Comparison of ENCODE assay signal across 21 cellular contexts in genomic region chr7:127389321-127389720, GRCh38. TPM values are rescaled to one million over a fixed set of nuclear protein-coding genes. Genes with fewer than 3 reads are reported as not detected.
DNase-seq lines count a peak whose midpoint lies in the region; ATAC-seq and TF ChIP-seq lines count a peak whose summit lies in the region.
"Had no signal": no experiment of that assay in that cellular context is flagged by ENCODE, and none has a peak within 500 bp of the region (broad histone marks: within the 10 kb centered on the region; RNA-seq: fewer than 3 reads in every experiment).

No MANE protein-coding gene starts in this region.

- no peaks in the 10 kb centered on the region for H3K27me3 ChIP-seq in ACC112 (ENCODE audit: insufficient read depth, low read length)
- H3K27me3 ChIP-seq in DND-41 (ENCODE audit: insufficient read depth, low read length, poor library complexity): no peaks in the 10 kb centered on the region
- no peaks in the 10 kb centered on the region for H3K27me3 ChIP-seq in SU-DHL-6 (ENCODE audit: low read length)
- H3K27me3 ChIP-seq: gastrocnemius medialis, spleen, suprapubic skin, vagina had no signal

- H3K4me3 ChIP-seq in ACC112 (ENCODE audit: low read depth, low read length) (0 out of 2 replicates have a peak overlapping the region, but pooled peaks have one; percentile 85), DND-41 (ENCODE audit: low read depth in 1 of 2, low read length in 2 of 2) (no peak overlapping the region; a peak in 1 of 4 replicates), SU-DHL-6 (ENCODE audit: insufficient read depth, low read length, poor library complexity, severe bottlenecking) (no peak overlapping the region)
- H3K4me3 ChIP-seq: gastrocnemius medialis, neural progenitor cell, spleen, suprapubic skin, vagina had no signal

- H3K4me1 ChIP-seq in ACC112 (ENCODE audit: control insufficient read depth, insufficient read depth, low read length, unreplicated experiment): peaks cover 20% of the 10 kb centered on the region
- peaks cover 54% of the 10 kb centered on the region for H3K4me1 ChIP-seq in DND-41 (ENCODE audit: insufficient read depth, low read length)
- H3K4me1 ChIP-seq: neural progenitor cell had no signal

- H3K9me2 ChIP-seq in SU-DHL-6 (replicated peaks; ENCODE audit: insufficient read depth, low read length): no peaks in the 10 kb centered on the region

- H3K27ac Mint-ChIP-seq in central memory CD8-positive, alpha-beta T cell (ENCODE audit: low read depth): no peak overlapping the region
- no peak overlapping the region for H3K27ac Mint-ChIP-seq in endothelial cell (ENCODE audit: unreplicated experiment)
- H3K27ac Mint-ChIP-seq: mesothelial cell of epicardium, neural progenitor cell had no signal

- H4K20me1 ChIP-seq in DND-41 (ENCODE audit: insufficient read depth, low read length): peaks cover 32% of the 10 kb centered on the region; the same call in 1 of the 2 replicates
- peaks cover 20% of the 10 kb centered on the region for H4K20me1 ChIP-seq in SU-DHL-6 (ENCODE audit: low read depth, low read length)

- no peaks in the 10 kb centered on the region for H3K9me3 ChIP-seq in DND-41 (ENCODE audit: insufficient read depth, low read length, severe bottlenecking)
- H3K9me3 ChIP-seq in SU-DHL-6 (ENCODE audit: insufficient read depth, low read length): no peaks in the 10 kb centered on the region
- H3K9me3 ChIP-seq: gastrocnemius medialis, spleen, suprapubic skin, vagina had no signal

- H3K9me3 Mint-ChIP-seq in central memory CD8-positive, alpha-beta T cell: no peaks in the 10 kb centered on the region
- H3K9me3 Mint-ChIP-seq in endothelial cell (ENCODE audit: unreplicated experiment): no peaks in the 10 kb centered on the region
- H3K9me3 Mint-ChIP-seq: mesothelial cell of epicardium; neural progenitor cell; T-helper 1 cell treated with Interleukin-12 subunit alpha and Interleukin-12 subunit beta and Interleukin-4 antibody, amounts not matched to agents 30 μg/mL and 1 μg/mL, for 36 hours had no signal

- H3K27me3 Mint-ChIP-seq in central memory CD8-positive, alpha-beta T cell: no peaks in the 10 kb centered on the region
- H3K27me3 Mint-ChIP-seq in endothelial cell (ENCODE audit: unreplicated experiment): peaks cover 5% of the 10 kb centered on the region

- no peak for TF ChIP-seq CTCF in DND-41 (IDR thresholded peaks at IDR 0.05; ENCODE audit: borderline replicate concordance, extremely low read depth, low read length, poor library complexity, severe bottlenecking)
- no peak for TF ChIP-seq CTCF in SU-DHL-6 (IDR thresholded peaks at IDR 0.05; ENCODE audit: insufficient read depth, low read length, poor library complexity, severe bottlenecking)
- no peak for TF ChIP-seq CTCF in endothelial cell (IDR thresholded peaks at IDR 0.05; ENCODE audit: unreplicated experiment)

- peaks cover 45% of the 10 kb centered on the region for H3K36me3 Mint-ChIP-seq in central memory CD8-positive, alpha-beta T cell (ENCODE audit: insufficient read depth)
- H3K36me3 Mint-ChIP-seq in endothelial cell (ENCODE audit: low read depth, unreplicated experiment): peaks cover 32% of the 10 kb centered on the region

- H3K79me2 ChIP-seq in ACC112 (ENCODE audit: control insufficient read depth, insufficient read depth, low read length, unreplicated experiment): peaks cover 64% of the 10 kb centered on the region
- H3K79me2 ChIP-seq in DND-41 (ENCODE audit: insufficient read depth, low read length): peaks cover 85% of the 10 kb centered on the region
- peaks cover 80% of the 10 kb centered on the region for H3K79me2 ChIP-seq in SU-DHL-6 (ENCODE audit: insufficient read depth, low read length)

- peaks cover 2% of the 10 kb centered on the region; the same call in 1 of the 2 replicates for H3F3A ChIP-seq in SU-DHL-6 (ENCODE audit: insufficient read depth)

- peaks cover 25% of the 10 kb centered on the region for H3K36me3 ChIP-seq in ACC112 (ENCODE audit: insufficient read depth, low read length)
- H3K36me3 ChIP-seq in DND-41 (ENCODE audit: insufficient read depth, low read length): peaks cover 63% of the 10 kb centered on the region
- peaks cover 56% of the 10 kb centered on the region for H3K36me3 ChIP-seq in SU-DHL-6 (ENCODE audit: low read length)
- H3K36me3 ChIP-seq: neural progenitor cell, vagina had no signal

- DNase-seq in DND-41: no peak
- DNase-seq in central memory CD8-positive, alpha-beta T cell (ENCODE audit: low spot score in 2 of 2): no peak
- no peak for DNase-seq in NCI-H446 treated with DMSO at 0.1 percent for 48 hours (lab: John Stamatoyannopoulos, UW)
- DNase-seq in cortex of kidney (lab: John Stamatoyannopoulos, UW): no peak
- no peak for DNase-seq in endothelial cell (ENCODE audit: low spot score)
- DNase-seq: activated effector memory CD4-positive, alpha-beta T cell treated with Interleukin-2 at 50 U/mL for 16 hours; amygdala; EL; gastrocnemius medialis; H7; NCI-H526; spleen; stimulated activated CD4-positive, alpha-beta T cell treated with anti-CD3 and anti-CD28 coated beads, Interleukin-4, amount 100 ng/mL, for 4 hours had no signal

- peak overlapping the region; percentile 35 for H3K4me3 Mint-ChIP-seq in central memory CD8-positive, alpha-beta T cell
- H3K4me3 Mint-ChIP-seq in endothelial cell (ENCODE audit: unreplicated experiment): no peak overlapping the region
- H3K4me3 Mint-ChIP-seq: mesothelial cell of epicardium, neural progenitor cell had no signal

- H3K4me1 Mint-ChIP-seq in central memory CD8-positive, alpha-beta T cell: peaks cover 60% of the 10 kb centered on the region
- H3K4me1 Mint-ChIP-seq in endothelial cell (ENCODE audit: unreplicated experiment): peaks cover 21% of the 10 kb centered on the region

- H3K4me2 ChIP-seq in DND-41 (ENCODE audit: insufficient read depth, low read length): peak overlapping the region; percentile 81
- H3K4me2 ChIP-seq in SU-DHL-6 (ENCODE audit: low read depth, low read length, poor library complexity, severe bottlenecking): peak overlapping the region; percentile 73
- H3K4me2 ChIP-seq: neural progenitor cell had no signal

- H2AFZ ChIP-seq in ACC112 (ENCODE audit: low read length, unreplicated experiment) (no peak overlapping the region), DND-41 (ENCODE audit: low read depth, low read length) (no peak overlapping the region), SU-DHL-6 (ENCODE audit: low read depth, low read length, severe bottlenecking) (no peak overlapping the region)
- H2AFZ ChIP-seq: neural progenitor cell had no signal

- ATAC-seq in DND-41 (ENCODE audit: insufficient read depth, low read depth) (no peak), HG02938 (IDR thresholded peaks at IDR 0.05; ENCODE audit: unreplicated experiment) (no peak)
- no peak for ATAC-seq in central memory CD8-positive, alpha-beta T cell (replicated peaks; ENCODE audit: extremely low read depth, poor library complexity, severe bottlenecking)
- ATAC-seq: gastrocnemius medialis had no signal

- H3K27ac ChIP-seq in ACC112 (ENCODE audit: low read depth, low read length) (no peak overlapping the region), DND-41 (ENCODE audit: low read length) (no peak overlapping the region), SU-DHL-6 (ENCODE audit: low read depth, low read length) (no peak overlapping the region)
- H3K27ac ChIP-seq: gastrocnemius medialis, neural progenitor cell, spleen, suprapubic skin, vagina had no signal

- H3K9ac ChIP-seq in DND-41 (ENCODE audit: low read depth, low read length): no peak overlapping the region
- no peak overlapping the region for H3K9ac ChIP-seq in SU-DHL-6 (ENCODE audit: low read length)
- H3K9ac ChIP-seq: neural progenitor cell had no signal

RNA-seq across cellular contexts. Expression of gene ZNF800, which starts 3.2 kb away (rescaled TPM):
- total RNA-seq in endothelial cell (ENCODE audit: unreplicated experiment): 29.4 TPM
